In the genomic region with DNA sequence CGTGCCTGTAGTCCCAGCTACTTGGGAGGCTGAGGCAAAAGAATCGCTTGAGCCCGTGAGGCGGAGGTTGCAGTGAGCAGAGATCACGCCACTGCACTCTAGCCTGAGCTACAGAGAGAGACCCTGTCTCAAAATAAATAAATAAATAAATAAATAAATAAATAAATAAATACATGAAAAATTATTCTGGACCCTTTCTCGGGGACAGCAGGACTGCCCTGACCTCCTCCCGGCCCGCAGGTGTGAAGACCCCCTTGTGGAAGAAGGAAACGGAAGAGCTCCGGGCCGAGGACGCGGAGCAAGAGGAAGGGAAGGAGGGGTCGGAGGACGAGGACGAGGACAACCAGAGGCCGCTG, we compare ENCODE assay signal across 8 cellular contexts. TPM values are rescaled to one million over a fixed set of nuclear protein-coding genes. Genes with fewer than 3 reads are reported as not detected.
DNase-seq lines count a peak whose midpoint lies in the region; ATAC-seq and TF ChIP-seq lines count a peak whose summit lies in the region.

No MANE protein-coding gene starts in this region.

- peak overlapping the region; percentile 43 for H3K4me3 ChIP-seq in AG04449 (ENCODE audit: low read depth, low read length)
- peak overlapping the region; percentile 61; the same call in 1 of the 2 replicates for H3K4me3 ChIP-seq in HUES6 (ENCODE audit: low read depth, low read length)

- H3K4me1 ChIP-seq in HUES6 (ENCODE audit: control insufficient read depth, insufficient read depth, low read length) = no peaks in the 10 kb centered on the region; the same call in 1 of the 2 replicates

- POLR2A ChIA-PET in AG04449 (lab: Yijun Ruan, JAX) = interaction anchor here (1.0 kb wide), 1 partner anchor 45 kb away, joined by 12 read pairs; the partner anchor contains the start of gene TAF15
- POLR2A ChIA-PET in MCF 10A (lab: Yijun Ruan, JAX) = interaction anchor here (0.6 to 27.6 kb wide), 6 partner anchors 8 to 210 kb away, joined by 3 to 736 read pairs (median 4); partner anchors contain the start of genes MMP28 and TAF15
- POLR2A ChIA-PET in naive thymus-derived CD8-positive, alpha-beta T cell (lab: Charles Lee) = interaction anchor here (1.0 to 7.1 kb wide), 10 partner anchors 17 to 310 kb away, joined by 3 to 165 read pairs (median 6); partner anchors contain the start of genes MMP28, PEX12 and TAF15

- no peaks in the 10 kb centered on the region for H3K9me3 Mint-ChIP-seq in MCF 10A (ENCODE audit: unreplicated experiment)
- no peaks in the 10 kb centered on the region for H3K9me3 Mint-ChIP-seq in naive thymus-derived CD8-positive, alpha-beta T cell

- H3K9ac ChIP-seq in HUES6 (ENCODE audit: low read length) = no peak overlapping the region

- H3K27me3 Mint-ChIP-seq in MCF 10A (ENCODE audit: insufficient read depth, unreplicated experiment) = no peaks in the 10 kb centered on the region
- no peaks in the 10 kb centered on the region for H3K27me3 Mint-ChIP-seq in naive thymus-derived CD8-positive, alpha-beta T cell

- H3K27ac ChIP-seq in HUES6 (ENCODE audit: low read depth, low read length) = no peak overlapping the region

- peaks cover 14% of the 10 kb centered on the region for H3K36me3 Mint-ChIP-seq in MCF 10A (ENCODE audit: insufficient read depth, unreplicated experiment)
- no peaks in the 10 kb centered on the region for H3K36me3 Mint-ChIP-seq in naive thymus-derived CD8-positive, alpha-beta T cell

- no peak for DNase-seq in AG04449 (ENCODE audit: low read depth, low spot score)
- no peak for DNase-seq in MCF 10A (ENCODE audit: unreplicated experiment)
- no peak for DNase-seq in naive thymus-derived CD8-positive, alpha-beta T cell
- no peak for DNase-seq in EL
- DNase-seq in stimulated activated CD8-positive, alpha-beta memory T cell treated with anti-CD3 and anti-CD28 coated beads, Interleukin-4, amount 100 ng/mL, for 48 hours = no peak
- DNase-seq in NCI-H2081 treated with DMSO at 0.1 percent for 48 hours (lab: John Stamatoyannopoulos, UW) = no peak
- DNase-seq in NK-92 (lab: John Stamatoyannopoulos, UW; ENCODE audit: unreplicated experiment) = no peak

- CTCF ChIA-PET in AG04449 (lab: Yijun Ruan, JAX) (interaction anchor here (0.5 to 28.6 kb wide), 40 partner anchors 8 to 1516 kb away, joined by 3 to 819 read pairs (median 4); partner anchors contain the start of genes GAS2L2, MMP28 and TAF15), MCF 10A (lab: Yijun Ruan, JAX) (interaction anchor here (0.6 to 30.0 kb wide), 26 partner anchors 9 to 731 kb away, joined by 3 to 684 read pairs (median 4); partner anchors contain the start of genes MMP28 and TAF15)

- TF ChIP-seq CTCF in AG04449 (IDR thresholded peaks at IDR 0.05; ENCODE audit: insufficient read depth, low read length, missing control alignments) (no peak), MCF 10A (IDR thresholded peaks at IDR 0.05; ENCODE audit: unreplicated experiment) (no peak)

- H3K4me3 Mint-ChIP-seq in MCF 10A (ENCODE audit: unreplicated experiment) = peak overlapping the region; percentile 75
- H3K4me3 Mint-ChIP-seq in naive thymus-derived CD8-positive, alpha-beta T cell = peak overlapping the region; percentile 86 to 98 (median 96)

- no peaks in the 10 kb centered on the region for H3K36me3 ChIP-seq in HUES6 (ENCODE audit: control insufficient read depth, insufficient read depth, low read length)

- no peak for ATAC-seq in naive thymus-derived CD8-positive, alpha-beta T cell

- H3K4me1 Mint-ChIP-seq in MCF 10A (ENCODE audit: insufficient read depth, unreplicated experiment) = peaks cover 13% of the 10 kb centered on the region
- H3K4me1 Mint-ChIP-seq in naive thymus-derived CD8-positive, alpha-beta T cell = peaks cover 7 to 9% (median 7%) of the 10 kb centered on the region in 4 donors

- H3K27ac Mint-ChIP-seq in MCF 10A (ENCODE audit: low read depth, unreplicated experiment) = peak overlapping the region; percentile 87
- H3K27ac Mint-ChIP-seq in naive thymus-derived CD8-positive, alpha-beta T cell = peak overlapping the region in 6 of 10 donors; percentile 37 to 87 (median 58)

- BruUV-seq in MCF 10A (replicated peaks; lab: Mats Ljungman, UMichigan) = no TSS peak

- H3K9me3 ChIP-seq in HUES6 (ENCODE audit: control insufficient read depth, insufficient read depth, low read depth, low read length) = no peaks in the 10 kb centered on the region; the same call in 1 of the 2 replicates

- intact Hi-C loops in MCF 10A (cut with micrococcal nuclease) = loop anchor here (1.0 kb wide), 1 partner anchor 46 kb away; the partner anchor contains the start of gene TAF15

- H3K27me3 ChIP-seq in HUES6 (ENCODE audit: control insufficient read depth, insufficient read depth, low read length) = peaks cover 9% of the 10 kb centered on the region

RNA-seq across cellular contexts. Expression of gene C17orf50, which starts 3.1 kb away (rescaled TPM):
- total RNA-seq in MCF 10A (2022) = not detected in 2 replicates
- under 1 TPM in 1 of 2 experiments, not detected in 1; 0.38 TPM for total RNA-seq in naive thymus-derived CD8-positive, alpha-beta T cell
- polyA plus RNA-seq in naive thymus-derived CD8-positive, alpha-beta T cell = 1 to 10 TPM in 1 of 3 donors, under 1 TPM in 2; 0.20 to 2.1 (median 0.67) TPM

RNA-seq across cellular contexts. Expression of gene GAS2L2, which starts 10.7 kb away (rescaled TPM):
- total RNA-seq in MCF 10A (2022) = 0.23 and 0.39 TPM in 2 replicates
- total RNA-seq in naive thymus-derived CD8-positive, alpha-beta T cell = under 1 TPM; 0.33 to 0.36 TPM
- not detected for polyA plus RNA-seq in naive thymus-derived CD8-positive, alpha-beta T cell

RNA-seq across cellular contexts. Expression of gene MMP28, which starts 31.7 kb away (rescaled TPM):
- 22.3 and 27.4 TPM in 2 replicates for total RNA-seq in MCF 10A (2022)
- total RNA-seq in naive thymus-derived CD8-positive, alpha-beta T cell = 10 to 100 TPM; 15.0 to 15.2 TPM
- polyA plus RNA-seq in naive thymus-derived CD8-positive, alpha-beta T cell = 10 to 100 TPM; 10.0 to 30.1 (median 13.4) TPM

RNA-seq across cellular contexts. Expression of gene RASL10B, which starts 32.3 kb away (rescaled TPM):
- 0.09 and 0.10 TPM in 2 replicates for total RNA-seq in MCF 10A (2022)
- under 1 TPM; 0.38 to 0.57 TPM for total RNA-seq in naive thymus-derived CD8-positive, alpha-beta T cell
- polyA plus RNA-seq in naive thymus-derived CD8-positive, alpha-beta T cell = under 1 TPM in 1 of 3 donors, not detected in 2; 0.06 TPM

RNA-seq across cellular contexts. Expression of gene TAF15, which starts 45.5 kb away (rescaled TPM):
- 284 and 337 TPM in 2 replicates for total RNA-seq in MCF 10A (2022)
- 100 to 1,000 TPM; 271 TPM for total RNA-seq in naive thymus-derived CD8-positive, alpha-beta T cell
- 10 to 100 TPM; 15.0 to 20.2 (median 19.9) TPM for polyA plus RNA-seq in naive thymus-derived CD8-positive, alpha-beta T cell
